8 cellular contexts compared by ENCODE assay signal in genomic region chr17:56908061-56908542, GRCh38. TPM values are rescaled to one million over a fixed set of nuclear protein-coding genes. Genes with fewer than 3 reads are reported as not detected.
DNase-seq lines count a peak whose midpoint lies in the region; ATAC-seq and TF ChIP-seq lines count a peak whose summit lies in the region.

No MANE protein-coding gene starts in this region.

- DNase-seq in CD14-positive monocyte (ENCODE audit: low spot score) (peak; percentile 88), GM19240 (ENCODE audit: insufficient read length, low spot score) (peak; percentile 52), T-helper 17 cell (no peak), left colon (peak; percentile 71 to 77), NCI-H146 treated with DMSO at 0.1 percent for 48 hours (lab: John Stamatoyannopoulos, UW; ENCODE audit: unreplicated experiment) (no peak), DMS79 (lab: John Stamatoyannopoulos, UW) (no peak), NCI-H526 treated with DMSO at 0.1 percent for 48 hours (lab: John Stamatoyannopoulos, UW) (no peak)

- H3K27ac Mint-ChIP-seq in CD14-positive monocyte (peak overlapping the region; percentile 95 to 98 (median 96)), T-helper 17 cell (peak overlapping the region; percentile 90)

- no peak for TF ChIP-seq CTCF in CD14-positive monocyte (IDR thresholded peaks at IDR 0.05)

- no peaks in the 10 kb centered on the region for H3K9me3 Mint-ChIP-seq in CD14-positive monocyte

- ATAC-seq in HG03159 (IDR thresholded peaks at IDR 0.05; ENCODE audit: unreplicated experiment) (peak; percentile 83), T-helper 17 cell (peak; percentile 83), left colon (peak; percentile 66)

- no peaks in the 10 kb centered on the region for H3K9me3 ChIP-seq in T-helper 17 cell (ENCODE audit: control insufficient read depth, low read length, poor library complexity, severe bottlenecking)

- H3K36me3 Mint-ChIP-seq in CD14-positive monocyte (peaks cover 64 to 75% of the 10 kb centered on the region in 2 donors), T-helper 17 cell (ENCODE audit: low read depth) (peaks cover 13% of the 10 kb centered on the region)

- H3K27me3 Mint-ChIP-seq in CD14-positive monocyte (ENCODE audit: low read depth in 3 of 3) (peaks cover 0 to 2% (median 0%) of the 10 kb centered on the region in 3 donors), T-helper 17 cell (no peaks in the 10 kb centered on the region)

- peak overlapping the region; percentile 58 to 85 for H3K4me3 Mint-ChIP-seq in CD14-positive monocyte
- H3K4me3 Mint-ChIP-seq in T-helper 17 cell: no peak overlapping the region

- H3K4me1 Mint-ChIP-seq in CD14-positive monocyte: peaks cover 72% of the 10 kb centered on the region
- peaks cover 60% of the 10 kb centered on the region for H3K4me1 Mint-ChIP-seq in T-helper 17 cell

- intact Hi-C loops in CD14-positive monocyte (cut with micrococcal nuclease): no loop called here
- intact Hi-C loops in left colon (cut with DNase I, micrococcal nuclease): no loop called here

RNA-seq across cellular contexts. Expression of gene TRIM25, which starts 5.7 kb away (rescaled TPM):
- polyA plus RNA-seq in CD14-positive monocyte: 10 to 100 TPM in 1 of 2 donors, 1 to 10 TPM in 1; 5.4 to 11.2 TPM
- total RNA-seq in T-helper 17 cell (10 to 100 TPM; 40.2 to 46.3 TPM), left colon (100 to 1,000 TPM; 101 to 103 TPM)

RNA-seq across cellular contexts. Expression of gene COIL, which starts 52.7 kb away (rescaled TPM):
- polyA plus RNA-seq in CD14-positive monocyte: 1 to 10 TPM; 5.3 to 6.6 TPM
- total RNA-seq in T-helper 17 cell: 10 to 100 TPM; 14.0 to 19.6 TPM
- 10 to 100 TPM; 11.6 to 12.5 TPM for total RNA-seq in left colon

Comparison
In these comparisons a context has a peak if more than half of its experiments do, and no peak if none do; other contexts are left out.
1. DNase-seq: peak in CD14-positive monocyte (single experiment), GM19240 (single experiment) and left colon (2 of 2); none in T-helper 17 cell (0 of 3), NCI-H146 treated with DMSO at 0.1 percent for 48 hours (single experiment), DMS79 (single experiment) and NCI-H526 treated with DMSO at 0.1 percent for 48 hours (single experiment).
2. Peak in every context shown above with its lines, with median percentiles within 50 percentile points of each other: ATAC-seq.